In the genomic region with DNA sequence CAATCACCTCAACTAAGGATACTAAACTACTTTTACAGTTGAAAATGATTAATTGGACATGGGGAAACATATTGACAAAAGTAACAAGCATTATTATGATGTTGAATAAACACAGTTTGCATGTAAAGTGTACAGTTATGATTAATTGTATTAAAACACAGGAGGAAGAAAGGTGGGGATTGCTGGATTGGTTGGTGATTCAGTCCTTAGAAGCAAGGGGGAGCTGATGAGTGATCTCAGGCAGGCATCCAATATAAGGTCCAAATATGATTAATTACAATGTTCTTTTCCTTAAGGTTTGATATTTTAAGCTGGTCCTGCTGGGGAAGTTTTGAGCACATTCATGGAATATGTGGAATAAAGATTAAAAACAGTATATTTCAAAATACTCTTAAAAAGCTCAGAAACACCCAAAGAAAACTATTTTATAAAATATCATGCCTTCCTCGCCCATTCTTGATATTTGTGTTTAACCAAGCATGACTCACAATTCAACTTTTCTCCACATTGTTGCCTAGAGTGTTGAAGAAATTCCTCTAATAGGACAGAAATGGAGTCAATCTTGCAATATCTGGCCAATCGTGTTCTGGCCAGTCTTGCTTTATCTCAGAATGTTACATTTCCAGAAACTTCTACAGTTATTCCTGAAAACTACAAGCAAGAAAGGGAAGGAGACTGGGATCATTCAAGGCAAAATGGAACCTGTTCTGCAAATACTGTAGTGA, we compare ENCODE assay signal across 19 cellular contexts.
A peak's percentile ranks its signal among the peaks of the same experiment; 100 is the strongest.
DNase-seq lines count a peak whose midpoint lies in the region; ATAC-seq and TF ChIP-seq lines count a peak whose summit lies in the region.
"Had no signal": no experiment of that assay in that cellular context is flagged by ENCODE, and none has a peak within 500 bp of the region (broad histone marks: within the 10 kb centered on the region; RNA-seq: fewer than 3 reads in every experiment).

No MANE protein-coding gene starts in this region.

- H3K27me3 Mint-ChIP-seq in effector memory CD8-positive, alpha-beta T cell = peaks cover 14 to 34% of the 10 kb centered on the region in 2 donors

- no peaks in the 10 kb centered on the region for H3K4me1 Mint-ChIP-seq in effector memory CD8-positive, alpha-beta T cell (ENCODE audit: low read depth in 2 of 2)
- H3K4me1 Mint-ChIP-seq: activated CD4-positive, alpha-beta T cell treated with anti-CD3 and anti-CD28 coated beads for 36 hours; T-helper 17 cell had no signal

- H4K20me1 ChIP-seq in PC-9 (ENCODE audit: insufficient read depth) (no peaks in the 10 kb centered on the region), fibroblast of lung (ENCODE audit: control insufficient read depth, extremely low read depth, insufficient read depth, low read length) (no peaks in the 10 kb centered on the region)

- H3K79me2 ChIP-seq in PC-9 (ENCODE audit: low read depth) = no peaks in the 10 kb centered on the region
- no peaks in the 10 kb centered on the region for H3K79me2 ChIP-seq in fibroblast of lung (ENCODE audit: control insufficient read depth, insufficient read depth, low read length)

- H3K9me3 Mint-ChIP-seq in effector memory CD8-positive, alpha-beta T cell = no peaks in the 10 kb centered on the region
- H3K9me3 Mint-ChIP-seq: activated T-cell treated with anti-CD3 and anti-CD28 coated beads, Interleukin-2, amount 50 U/mL, for 4 hours had no signal

- H3K27ac Mint-ChIP-seq in effector memory CD8-positive, alpha-beta T cell = no peak overlapping the region
- H3K27ac Mint-ChIP-seq: activated CD4-positive, alpha-beta T cell treated with anti-CD3 and anti-CD28 coated beads for 36 hours; T-helper 17 cell had no signal

- BruUV-seq in PC-9 (replicated peaks; lab: Mats Ljungman, UMichigan) = no TSS peak

- WGBS in right cardiac atrium = 78% methylated on average over 2 of the region's 2 CpGs

- CTCF ChIA-PET in PC-9 (lab: Charles Lee) = no interaction called here

- H3K27me3 ChIP-seq in left ventricle myocardium inferior (ENCODE audit: low read depth) (peaks cover 79% of the 10 kb centered on the region), right cardiac atrium (ENCODE audit: control insufficient read depth, insufficient read depth) (no peaks in the 10 kb centered on the region), PC-9 (ENCODE audit: insufficient read depth, low read depth) (0 out of 2 replicates have a peak, but pooled peaks cover 3% of the 10 kb centered on the region), fibroblast of lung (ENCODE audit: control insufficient read depth, insufficient read depth, low read length) (no peaks in the 10 kb centered on the region)
- H3K27me3 ChIP-seq: adrenal gland, ovary had no signal

- no peak overlapping the region for H3K4me2 ChIP-seq in PC-9
- no peak overlapping the region for H3K4me2 ChIP-seq in fibroblast of lung (ENCODE audit: extremely low read depth, insufficient read depth, low read length)

- H3K36me3 ChIP-seq in left ventricle myocardium inferior = no peaks in the 10 kb centered on the region
- H3K36me3 ChIP-seq in PC-9 (ENCODE audit: low read depth) = no peaks in the 10 kb centered on the region
- no peaks in the 10 kb centered on the region for H3K36me3 ChIP-seq in fibroblast of lung (ENCODE audit: control insufficient read depth, insufficient read depth, low read length)
- H3K36me3 ChIP-seq: adrenal gland, ovary had no signal

- H2AFZ ChIP-seq in PC-9 = no peak overlapping the region
- no peak overlapping the region for H2AFZ ChIP-seq in fibroblast of lung (ENCODE audit: low read length)

- H3K27ac ChIP-seq in left ventricle myocardium inferior (replicated peaks) = no peak overlapping the region
- H3K27ac ChIP-seq in right cardiac atrium (ENCODE audit: low read length) = no peak overlapping the region
- no peak overlapping the region for H3K27ac ChIP-seq in PC-9
- no peak overlapping the region for H3K27ac ChIP-seq in fibroblast of lung (ENCODE audit: insufficient read depth, low read length)
- H3K27ac ChIP-seq: adrenal gland, ovary had no signal

- H3K4me3 Mint-ChIP-seq in effector memory CD8-positive, alpha-beta T cell = no peak overlapping the region
- H3K4me3 Mint-ChIP-seq: activated CD4-positive, alpha-beta T cell treated with anti-CD3 and anti-CD28 coated beads for 36 hours; activated T-cell treated with anti-CD3 and anti-CD28 coated beads, Interleukin-2, amount 50 U/mL, for 4 hours; T-helper 17 cell had no signal

- H3F3A ChIP-seq in PC-9 (ENCODE audit: insufficient read depth, low read depth) = no peaks in the 10 kb centered on the region

- ATAC-seq in right cardiac atrium = no peak
- no peak for ATAC-seq in effector memory CD8-positive, alpha-beta T cell (replicated peaks)
- ATAC-seq: activated CD4-positive, alpha-beta T cell treated with anti-CD3 and anti-CD28 coated beads for 36 hours; activated T-cell treated with anti-CD3 and anti-CD28 coated beads, Interleukin-2, amount 50 U/mL, for 4 hours; GM12878; Panc1; T-helper 17 cell had no signal

- DNase-seq in left ventricle myocardium inferior (no peak), right cardiac atrium (no peak), PC-9 (no peak), fibroblast of lung (ENCODE audit: low read depth in 2 of 2) (peak; percentile 1 to 26), GM19238 (ENCODE audit: insufficient read length, low spot score) (no peak), DMS153 treated with DMSO at 0.1 percent for 48 hours (lab: John Stamatoyannopoulos, UW; ENCODE audit: unreplicated experiment) (no peak), ureter (ENCODE audit: low spot score) (no peak)
- no peak for DNase-seq in effector memory CD8-positive, alpha-beta T cell
- DNase-seq: activated CD4-positive, alpha-beta T cell treated with anti-CD3 and anti-CD28 coated beads for 36 hours; activated T-cell treated with anti-CD3 and anti-CD28 coated beads, Interleukin-2, amount 50 U/mL, for 4 hours; adrenal gland; DMS79 treated with DMSO at 0.1 percent for 48 hours; foreskin melanocyte; NCI-H1436; NCI-H446 treated with DMSO at 0.1 percent for 48 hours; ovary; T-helper 17 cell had no signal

- TF ChIP-seq CTCF in left ventricle myocardium inferior (IDR thresholded peaks at IDR 0.05; ENCODE audit: borderline replicate concordance) (peak; percentile 20), PC-9 (conservative IDR thresholded peaks at IDR 0.05) (peak; percentile 32; the same call in 1 of the 2 replicates), fibroblast of lung (conservative IDR thresholded peaks at IDR 0.05 in 1 of 2, IDR thresholded peaks at IDR 0.05 in 1 of 2; ENCODE audit: low read depth in 1 of 2, low read length in 2 of 2) (peak in 1 of 2 donors; percentile 25)

- intact Hi-C loops in left ventricle myocardium inferior (cut with micrococcal nuclease) = no loop called here
- intact Hi-C loops in right cardiac atrium (cut with DNase I) = no loop called here
- intact Hi-C loops in PC-9 (cut with micrococcal nuclease; ENCODE audit: unreplicated experiment) = loop anchor here (10.0 kb wide), 1 partner anchor 75 kb away; no protein-coding TSS in a partner anchor

- H3K9ac ChIP-seq in fibroblast of lung (ENCODE audit: insufficient read depth, low read length) = no peak overlapping the region

- POLR2A ChIA-PET in PC-9 (lab: Charles Lee; ENCODE audit: unreplicated experiment) = interaction anchor here (0.6 kb wide), 1 partner anchor 10 kb away, joined by 3 read pairs; no protein-coding TSS in a partner anchor

- H3K9me2 ChIP-seq in PC-9 (ENCODE audit: insufficient read depth) = no peaks in the 10 kb centered on the region

- H3K36me3 Mint-ChIP-seq in effector memory CD8-positive, alpha-beta T cell (ENCODE audit: insufficient read depth) = no peaks in the 10 kb centered on the region

- no peak overlapping the region for H3K4me3 ChIP-seq in left ventricle myocardium inferior
- H3K4me3 ChIP-seq in right cardiac atrium (ENCODE audit: low read length) = no peak overlapping the region
- no peak overlapping the region for H3K4me3 ChIP-seq in PC-9
- H3K4me3 ChIP-seq in fibroblast of lung (replicated peaks in 1 of 4; ENCODE audit: control extremely low read depth in 1 of 4, insufficient read depth in 1 of 4, low read depth in 3 of 4, low read length in 4 of 4) = no peak overlapping the region
- H3K4me3 ChIP-seq: adrenal gland, GM12878, ovary had no signal

- H3K9me3 ChIP-seq in left ventricle myocardium inferior (replicated peaks) (no peaks in the 10 kb centered on the region), right cardiac atrium (ENCODE audit: control insufficient read depth, low read length) (no peaks in the 10 kb centered on the region), PC-9 (ENCODE audit: insufficient read depth, low read depth) (no peaks in the 10 kb centered on the region), fibroblast of lung (ENCODE audit: control insufficient read depth, insufficient read depth, low read depth, low read length) (no peaks in the 10 kb centered on the region)
- H3K9me3 ChIP-seq: adrenal gland, ovary had no signal

- H3K4me1 ChIP-seq in left ventricle myocardium inferior = no peaks in the 10 kb centered on the region
- no peaks in the 10 kb centered on the region for H3K4me1 ChIP-seq in right cardiac atrium (ENCODE audit: control insufficient read depth, insufficient read depth, low read length)
- no peaks in the 10 kb centered on the region for H3K4me1 ChIP-seq in PC-9 (replicated peaks; ENCODE audit: insufficient read depth)
- H3K4me1 ChIP-seq in fibroblast of lung (ENCODE audit: control insufficient read depth, extremely low read depth, insufficient read depth, low read length) = no peaks in the 10 kb centered on the region
- H3K4me1 ChIP-seq: adrenal gland had no signal

Comparison
In these comparisons a context has a peak if more than half of its experiments do, and no peak if none do; other contexts are left out.
1. DNase-seq: peak in fibroblast of lung (2 of 2); none in left ventricle myocardium inferior (single experiment), right cardiac atrium (0 of 3), PC-9 (0 of 2), effector memory CD8-positive, alpha-beta T cell (0 of 3), GM19238 (single experiment), DMS153 treated with DMSO at 0.1 percent for 48 hours (single experiment) and ureter (single experiment).